1 cellular context compared by ENCODE assay signal in genomic region chr19:41226053-41226873, GRCh38.
TF ChIP-seq lines count a peak whose summit lies in the region.

No MANE protein-coding gene starts in this region.

TF ChIP-seq in SK-N-SH, 30 proteins besides CTCF, POLR2A, EP300 and RAD21 (continued from another document):
- no peak; the same call in 1 of the 2 replicates for TF ChIP-seq REST (IDR thresholded peaks at IDR 0.05; ENCODE audit: low read depth, low read length)
- peak; percentile 85 for TF ChIP-seq NFIC (IDR thresholded peaks at IDR 0.05; ENCODE audit: borderline replicate concordance)
- TF ChIP-seq RFX5 (IDR thresholded peaks at IDR 0.05; ENCODE audit: low read length), result no peak
- TF ChIP-seq MEF2A (IDR thresholded peaks at IDR 0.05; ENCODE audit: borderline replicate concordance, low read depth), result no peak; the same call in 1 of the 2 replicates
- TF ChIP-seq TAF1 (IDR thresholded peaks at IDR 0.05; ENCODE audit: borderline replicate concordance, low read depth, low read length), result no peak; the same call in 1 of the 2 replicates
- TF ChIP-seq, protein P1, sequence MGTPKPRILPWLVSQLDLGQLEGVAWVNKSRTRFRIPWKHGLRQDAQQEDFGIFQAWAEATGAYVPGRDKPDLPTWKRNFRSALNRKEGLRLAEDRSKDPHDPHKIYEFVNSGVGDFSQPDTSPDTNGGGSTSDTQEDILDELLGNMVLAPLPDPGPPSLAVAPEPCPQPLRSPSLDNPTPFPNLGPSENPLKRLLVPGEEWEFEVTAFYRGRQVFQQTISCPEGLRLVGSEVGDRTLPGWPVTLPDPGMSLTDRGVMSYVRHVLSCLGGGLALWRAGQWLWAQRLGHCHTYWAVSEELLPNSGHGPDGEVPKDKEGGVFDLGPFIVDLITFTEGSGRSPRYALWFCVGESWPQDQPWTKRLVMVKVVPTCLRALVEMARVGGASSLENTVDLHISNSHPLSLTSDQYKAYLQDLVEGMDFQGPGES (IDR thresholded peaks at IDR 0.05; ENCODE audit: low read depth, low read length), result no peak
- no peak for TF ChIP-seq ELF1 (IDR thresholded peaks at IDR 0.05)
- TF ChIP-seq SMC3 (IDR thresholded peaks at IDR 0.05; ENCODE audit: low read depth, low read length), result no peak
- no peak for TF ChIP-seq CHD2 (IDR thresholded peaks at IDR 0.05; ENCODE audit: low read length, partially characterized antibody)
- 0 out of 2 replicates have a peak, but pooled peaks have one; percentile 34 for TF ChIP-seq SIN3A (IDR thresholded peaks at IDR 0.05; ENCODE audit: borderline replicate concordance, low read depth, low read length)
- TF ChIP-seq FOSL2 (IDR thresholded peaks at IDR 0.05; ENCODE audit: borderline replicate concordance, low read depth), result peak; percentile 80
- TF ChIP-seq FOXJ3 (CRISPR knock-in tag; IDR thresholded peaks at IDR 0.05), result no peak
- no peak for TF ChIP-seq POLR2AphosphoS5 (IDR thresholded peaks at IDR 0.05; ENCODE audit: low read depth, low read length)
- no peak for TF ChIP-seq ZBTB33 (IDR thresholded peaks at IDR 0.05; ENCODE audit: borderline replicate concordance, low read depth)
- no peak for TF ChIP-seq NRF1 (IDR thresholded peaks at IDR 0.05; ENCODE audit: low read depth, low read length)
- TF ChIP-seq TCF12 (IDR thresholded peaks at IDR 0.05), result peak; percentile 61
- no peak for TF ChIP-seq GATA2 (CRISPR knock-in tag; IDR thresholded peaks at IDR 0.05)
- TF ChIP-seq RXRA (IDR thresholded peaks at IDR 0.05; ENCODE audit: borderline replicate concordance, low read depth), result peak; percentile 86; the same call in 1 of the 2 replicates
- TF ChIP-seq, protein P2, sequence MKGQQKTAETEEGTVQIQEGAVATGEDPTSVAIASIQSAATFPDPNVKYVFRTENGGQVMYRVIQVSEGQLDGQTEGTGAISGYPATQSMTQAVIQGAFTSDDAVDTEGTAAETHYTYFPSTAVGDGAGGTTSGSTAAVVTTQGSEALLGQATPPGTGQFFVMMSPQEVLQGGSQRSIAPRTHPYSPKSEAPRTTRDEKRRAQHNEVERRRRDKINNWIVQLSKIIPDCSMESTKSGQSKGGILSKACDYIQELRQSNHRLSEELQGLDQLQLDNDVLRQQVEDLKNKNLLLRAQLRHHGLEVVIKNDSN (IDR thresholded peaks at IDR 0.05; ENCODE audit: borderline replicate concordance, low read depth), result no peak; the same call in 1 of the 2 replicates
- peak; percentile 83 for TF ChIP-seq MAX (IDR thresholded peaks at IDR 0.05; ENCODE audit: low read depth)
- no peak for TF ChIP-seq MXI1 (IDR thresholded peaks at IDR 0.05; ENCODE audit: low read depth, low read length)
- TF ChIP-seq RCOR1 (IDR thresholded peaks at IDR 0.05; ENCODE audit: low read length), result no peak
- peak; percentile 62 for TF ChIP-seq JUND (IDR thresholded peaks at IDR 0.05)
